ENCODE assay signal across 16 cellular contexts in genomic region chr11:68012044-68012842, GRCh38. TPM values are rescaled to one million over a fixed set of nuclear protein-coding genes. Genes with fewer than 3 reads are reported as not detected.
DNase-seq lines count a peak whose midpoint lies in the region; ATAC-seq and TF ChIP-seq lines count a peak whose summit lies in the region.
"Had no signal": no experiment of that assay in that cellular context is flagged by ENCODE, and none has a peak within 500 bp of the region (broad histone marks: within the 10 kb centered on the region; RNA-seq: fewer than 3 reads in every experiment).

No MANE protein-coding gene starts in this region.

- no peak overlapping the region for H3K4me3 Mint-ChIP-seq in chondrocyte (ENCODE audit: unreplicated experiment)
- H3K4me3 Mint-ChIP-seq in nephron = no peak overlapping the region
- H3K4me3 Mint-ChIP-seq: activated CD8-positive, alpha-beta memory T cell treated with anti-CD3 and anti-CD28 coated beads, Interleukin-2, amount 10 ng/mL, durations not matched to agents 7 days and 5 days; activated naive CD8-positive, alpha-beta T cell treated with anti-CD3 and anti-CD28 coated beads for 36 hours had no signal

- H3F3A ChIP-seq in PC-3 (ENCODE audit: low read length, unreplicated experiment) = peaks cover 12% of the 10 kb centered on the region

- intact Hi-C loops in PC-3 (cut with micrococcal nuclease) (loop anchor here (10.0 kb wide), 1 partner anchor 203 kb away; the partner anchor contains the start of gene KMT5B), upper lobe of right lung (cut with DNase I) (no loop called here), prostate gland (cut with DNase I) (no loop called here)

- TF ChIP-seq CTCF in PC-3 (conservative IDR thresholded peaks at IDR 0.05; ENCODE audit: low read depth, low read length) = no peak
- no peak for TF ChIP-seq CTCF in chondrocyte (IDR thresholded peaks at IDR 0.05)
- TF ChIP-seq CTCF in nephron (IDR thresholded peaks at IDR 0.05; ENCODE audit: unreplicated experiment in 3 of 3) = no peak
- TF ChIP-seq CTCF in upper lobe of right lung (IDR thresholded peaks at IDR 0.05) = no peak
- no peak for TF ChIP-seq CTCF in prostate gland (IDR thresholded peaks at IDR 0.05)

- H3K4me3 ChIP-seq in PC-3 (ENCODE audit: low read length) (no peak overlapping the region), upper lobe of right lung (peak overlapping the region; percentile 53), prostate gland (no peak overlapping the region)
- H3K4me3 ChIP-seq: dorsolateral prefrontal cortex, ovary had no signal

- peak overlapping the region; percentile 95 for H3K27ac Mint-ChIP-seq in chondrocyte (ENCODE audit: unreplicated experiment)
- H3K27ac Mint-ChIP-seq in nephron = peak overlapping the region in 2 of 3 experiments; percentile 38 to 91
- H3K27ac Mint-ChIP-seq: activated CD8-positive, alpha-beta memory T cell treated with anti-CD3 and anti-CD28 coated beads, Interleukin-2, amount 10 ng/mL, durations not matched to agents 7 days and 5 days; activated naive CD8-positive, alpha-beta T cell treated with anti-CD3 and anti-CD28 coated beads for 36 hours had no signal

- H3K27ac ChIP-seq in PC-3 (ENCODE audit: low read length) = peak overlapping the region; percentile 96
- H3K27ac ChIP-seq in upper lobe of right lung = peak overlapping the region; percentile 91
- H3K27ac ChIP-seq in prostate gland = peak overlapping the region in 1 of 2 donors; percentile 18

- H3K36me3 ChIP-seq in PC-3 (ENCODE audit: low read depth, low read length) (no peaks in the 10 kb centered on the region), upper lobe of right lung (no peaks in the 10 kb centered on the region), prostate gland (no peaks in the 10 kb centered on the region)
- H3K36me3 ChIP-seq: ovary had no signal

- 93% methylated on average over 17 of the region's 17 CpGs for WGBS in prostate gland

- H3K4me1 ChIP-seq in PC-3 (ENCODE audit: insufficient read depth, low read length) = peaks cover 73% of the 10 kb centered on the region
- H3K4me1 ChIP-seq in upper lobe of right lung = peaks cover 65% of the 10 kb centered on the region
- H3K4me1 ChIP-seq in prostate gland (replicated peaks) = no peaks in the 10 kb centered on the region

- no peaks in the 10 kb centered on the region for H3K27me3 Mint-ChIP-seq in chondrocyte (ENCODE audit: low read depth)
- peaks cover 18% of the 10 kb centered on the region for H3K27me3 Mint-ChIP-seq in nephron (ENCODE audit: low read depth)
- H3K27me3 Mint-ChIP-seq: activated CD8-positive, alpha-beta memory T cell treated with anti-CD3 and anti-CD28 coated beads, Interleukin-2, amount 10 ng/mL, durations not matched to agents 7 days and 5 days; activated naive CD8-positive, alpha-beta T cell treated with anti-CD3 and anti-CD28 coated beads for 36 hours had no signal

- H4K20me1 ChIP-seq in PC-3 (ENCODE audit: low read length) = no peaks in the 10 kb centered on the region

- H3K4me1 Mint-ChIP-seq in chondrocyte (ENCODE audit: low read depth) (peaks cover 74% of the 10 kb centered on the region), nephron (peaks cover 27% of the 10 kb centered on the region)

- H2AFZ ChIP-seq in PC-3 (ENCODE audit: low read length) = no peak overlapping the region

- no peaks in the 10 kb centered on the region for H3K9me3 ChIP-seq in PC-3 (ENCODE audit: low read length)
- no peaks in the 10 kb centered on the region for H3K9me3 ChIP-seq in upper lobe of right lung
- no peaks in the 10 kb centered on the region for H3K9me3 ChIP-seq in prostate gland
- H3K9me3 ChIP-seq: ovary had no signal

- no peak for ATAC-seq in PC-3
- no peak for ATAC-seq in upper lobe of right lung
- ATAC-seq: activated CD8-positive, alpha-beta memory T cell treated with anti-CD3 and anti-CD28 coated beads, Interleukin-2, amount 10 ng/mL, durations not matched to agents 7 days and 5 days had no signal

- POLR2A ChIA-PET in PC-3 (lab: Charles Lee; ENCODE audit: unreplicated experiment) = no interaction called here

- H3K4me2 ChIP-seq in PC-3 (ENCODE audit: low read length) = peak overlapping the region; percentile 85

- no TSS peak for BruUV-seq in PC-3 (replicated peaks; lab: Mats Ljungman, UMichigan)

- H3K27me3 ChIP-seq in PC-3 (ENCODE audit: low read length) (no peaks in the 10 kb centered on the region), upper lobe of right lung (no peaks in the 10 kb centered on the region), prostate gland (replicated peaks; ENCODE audit: insufficient read depth) (no peaks in the 10 kb centered on the region)
- H3K27me3 ChIP-seq: dorsolateral prefrontal cortex, ovary had no signal

- peaks cover 24% of the 10 kb centered on the region for H3K79me2 ChIP-seq in PC-3 (ENCODE audit: low read length)

- no peak for TF ChIP-seq POLR2A in prostate gland (IDR thresholded peaks at IDR 0.05)

- no peaks in the 10 kb centered on the region for H3K36me3 Mint-ChIP-seq in chondrocyte (ENCODE audit: low read depth)
- H3K36me3 Mint-ChIP-seq in nephron (ENCODE audit: low read depth) = no peaks in the 10 kb centered on the region
- H3K36me3 Mint-ChIP-seq: activated CD8-positive, alpha-beta memory T cell treated with anti-CD3 and anti-CD28 coated beads, Interleukin-2, amount 10 ng/mL, durations not matched to agents 7 days and 5 days; activated naive CD8-positive, alpha-beta T cell treated with anti-CD3 and anti-CD28 coated beads for 36 hours had no signal

- CTCF ChIA-PET in PC-3 (lab: Charles Lee) = no interaction called here

- H3K9me2 ChIP-seq in PC-3 (replicated peaks; ENCODE audit: low read length) = no peaks in the 10 kb centered on the region

- H3K9me3 Mint-ChIP-seq in chondrocyte (ENCODE audit: low read depth) (no peaks in the 10 kb centered on the region), nephron (no peaks in the 10 kb centered on the region)
- H3K9me3 Mint-ChIP-seq: activated naive CD8-positive, alpha-beta T cell treated with anti-CD3 and anti-CD28 coated beads for 36 hours had no signal

- H3K9ac ChIP-seq in PC-3 (ENCODE audit: low read length) = peak overlapping the region; percentile 57

- DNase-seq in PC-3 (peak; percentile 40), chondrocyte (ENCODE audit: low spot score) (no peak), upper lobe of right lung (peak; percentile 70), epidermal melanocyte (ENCODE audit: insufficient read length, low spot score) (no peak), prostate gland (ENCODE audit: low spot score) (no peak)
- no peak for DNase-seq in stimulated activated CD8-positive, alpha-beta memory T cell treated with anti-CD3 and anti-CD28 coated beads, Interleukin-4, amount 100 ng/mL, for 48 hours
- DNase-seq: activated CD8-positive, alpha-beta memory T cell treated with anti-CD3 and anti-CD28 coated beads, Interleukin-2, amount 10 ng/mL, durations not matched to agents 7 days and 5 days; activated naive CD8-positive, alpha-beta T cell treated with anti-CD3 and anti-CD28 coated beads for 36 hours; COR-L47; glutamatergic neuron; MV-4-11; NCI-H2227 treated with DMSO at 0.1 percent for 48 hours; stimulated activated CD4-positive, alpha-beta T cell treated with anti-CD3 and anti-CD28 coated beads, Interleukin-4, amount 100 ng/mL, for 1 hour had no signal

RNA-seq across cellular contexts. Expression of gene ALDH3B1, which starts 2.1 kb away (rescaled TPM):
- total RNA-seq in PC-3 (2014; rRNA removed) (26.0 and 28.1 TPM in 2 replicates), chondrocyte (10.8 to 14.3 TPM (median 13.1 TPM) in 3 replicates), upper lobe of right lung (95.9 TPM), prostate gland (1 to 10 TPM; 7.2 to 7.9 TPM)
- total RNA-seq: activated CD8-positive, alpha-beta memory T cell treated with anti-CD3 and anti-CD28 coated beads, Interleukin-2, amount 10 ng/mL, durations not matched to agents 7 days and 5 days; activated naive CD8-positive, alpha-beta T cell treated with anti-CD3 and anti-CD28 coated beads for 36 hours had no signal

RNA-seq across cellular contexts. Expression of gene UNC93B1, which starts 8.3 kb away (rescaled TPM):
- 66.8 and 77.0 TPM in 2 replicates for total RNA-seq in PC-3 (2014; rRNA removed)
- total RNA-seq in chondrocyte = 14.4 to 16.6 TPM (median 15.9 TPM) in 3 replicates
- total RNA-seq in upper lobe of right lung = 79.5 TPM
- total RNA-seq in prostate gland = 10 to 100 TPM; 31.5 to 41.7 TPM

RNA-seq across cellular contexts. Expression of gene NDUFS8, which starts 18.2 kb away (rescaled TPM):
- total RNA-seq in PC-3 (2014; rRNA removed) (560 and 576 TPM in 2 replicates), chondrocyte (140 to 172 TPM (median 143 TPM) in 3 replicates), upper lobe of right lung (118 TPM), prostate gland (100 to 1,000 TPM; 247 to 274 TPM)

RNA-seq across cellular contexts. Expression of gene TCIRG1, which starts 26.6 kb away (rescaled TPM):
- 183 and 203 TPM in 2 replicates for total RNA-seq in PC-3 (2014; rRNA removed)
- 52.3 to 73.2 TPM (median 66.5 TPM) in 3 replicates for total RNA-seq in chondrocyte
- total RNA-seq in upper lobe of right lung = 216 TPM
- total RNA-seq in prostate gland = 100 to 1,000 TPM; 114 to 118 TPM

Comparison
In these comparisons a context has a peak if more than half of its experiments do, and no peak if none do; other contexts are left out.
1. DNase-seq: peak in PC-3 (single experiment) and upper lobe of right lung (single experiment); none in chondrocyte (single experiment), epidermal melanocyte (single experiment), prostate gland (single experiment) and stimulated activated CD8-positive, alpha-beta memory T cell treated with anti-CD3 and anti-CD28 coated beads, Interleukin-4, amount 100 ng/mL, for 48 hours (single experiment).